17 cellular contexts compared by ENCODE assay signal in genomic region chr12:130137141-130138018, GRCh38. TPM values are rescaled to one million over a fixed set of nuclear protein-coding genes. Genes with fewer than 3 reads are reported as not detected.
DNase-seq lines count a peak whose midpoint lies in the region; ATAC-seq, FAIRE-seq and TF ChIP-seq lines count a peak whose summit lies in the region.
"Had no signal": no experiment of that assay in that cellular context is flagged by ENCODE, and none has a peak within 500 bp of the region (broad histone marks: within the 10 kb centered on the region; RNA-seq: fewer than 3 reads in every experiment).

No MANE protein-coding gene starts in this region.

- H4K20me1 ChIP-seq in hepatocyte (ENCODE audit: insufficient read depth, poor library complexity, severe bottlenecking): no peaks in the 10 kb centered on the region

- no peak overlapping the region for H3K27ac ChIP-seq in hepatocyte
- H3K27ac ChIP-seq: tibial artery had no signal

- POLR2A ChIA-PET in activated CD4-positive, alpha-beta memory T cell treated with anti-CD3 and anti-CD28 coated beads, Interleukin-2, amount 10 ng/mL, durations not matched to agents 7 days and 5 days (lab: Charles Lee): no interaction called here

- no peaks in the 10 kb centered on the region for H3K79me2 ChIP-seq in hepatocyte

- no peak for TF ChIP-seq CTCF in hepatocyte (IDR thresholded peaks at IDR 0.05; ENCODE audit: poor library complexity)

- peaks cover 13% of the 10 kb centered on the region for H3K4me1 ChIP-seq in hepatocyte (ENCODE audit: insufficient read depth)
- H3K4me1 ChIP-seq: tibial artery had no signal

- DNase-seq in COLO668 (lab: John Stamatoyannopoulos, UW; ENCODE audit: unreplicated experiment): peak; percentile 63
- DNase-seq in NCI-H1092 (lab: John Stamatoyannopoulos, UW): peak; percentile 54
- peak; percentile 90 for DNase-seq in NCI-H748 treated with DMSO at 0.1 percent for 48 hours (lab: John Stamatoyannopoulos, UW)
- no peak for DNase-seq in hepatocyte (ENCODE audit: low spot score)
- no peak for DNase-seq in activated CD4-positive, alpha-beta memory T cell treated with anti-CD3 and anti-CD28 coated beads, Interleukin-2, amount 10 ng/mL, durations not matched to agents 7 days and 5 days
- DNase-seq in GM12892 (ENCODE audit: insufficient read length): no peak
- DNase-seq in stimulated activated naive B cell treated with anti-CD40 and anti-IgM and Interleukin-4, amounts not matched to agents 10 μg/mL and 1 μg/mL and 100 μg/mL, for 72 hours: no peak
- DNase-seq: activated B cell treated with CpG ODN at 0.5 μM for 24 hours; activated T-cell treated with anti-CD3 and anti-CD28 coated beads, Interleukin-2, amount 50 U/mL, for 24 hours; aorta; DMS 273 treated with DMSO at 0.1 percent for 48 hours; midbrain; tibial artery had no signal

- no peak for FAIRE-seq in GM12892 (lab: Jason Lieb, UNC)

- H3K36me3 ChIP-seq in hepatocyte (replicated peaks; ENCODE audit: insufficient read depth, low read depth): no peaks in the 10 kb centered on the region
- H3K36me3 ChIP-seq: tibial artery had no signal

- H3K4me3 Mint-ChIP-seq in activated CD4-positive, alpha-beta memory T cell treated with anti-CD3 and anti-CD28 coated beads, Interleukin-2, amount 10 ng/mL, durations not matched to agents 7 days and 5 days: no peak overlapping the region
- no peak overlapping the region for H3K4me3 Mint-ChIP-seq in stimulated activated naive B cell treated with anti-CD40 and anti-IgM and Interleukin-4, amounts not matched to agents 10 μg/mL and 1 μg/mL and 100 μg/mL, for 72 hours
- H3K4me3 Mint-ChIP-seq: activated B cell treated with CpG ODN at 0.5 μM for 24 hours; activated T-cell treated with anti-CD3 and anti-CD28 coated beads, Interleukin-2, amount 50 U/mL, for 24 hours; dendritic cell treated with granulocyte-macrophage colony-stimulating factor and Interleukin-4, amounts not matched to agents 40 ng/mL and 50 ng/mL, for 4 days had no signal

- no peaks in the 10 kb centered on the region for H3K36me3 Mint-ChIP-seq in activated CD4-positive, alpha-beta memory T cell treated with anti-CD3 and anti-CD28 coated beads, Interleukin-2, amount 10 ng/mL, durations not matched to agents 7 days and 5 days (ENCODE audit: low read depth)
- H3K36me3 Mint-ChIP-seq in stimulated activated naive B cell treated with anti-CD40 and anti-IgM and Interleukin-4, amounts not matched to agents 10 μg/mL and 1 μg/mL and 100 μg/mL, for 72 hours: no peaks in the 10 kb centered on the region

- H2AFZ ChIP-seq in hepatocyte: no peak overlapping the region

- H3K4me1 Mint-ChIP-seq in activated CD4-positive, alpha-beta memory T cell treated with anti-CD3 and anti-CD28 coated beads, Interleukin-2, amount 10 ng/mL, durations not matched to agents 7 days and 5 days: no peaks in the 10 kb centered on the region
- no peaks in the 10 kb centered on the region for H3K4me1 Mint-ChIP-seq in stimulated activated naive B cell treated with anti-CD40 and anti-IgM and Interleukin-4, amounts not matched to agents 10 μg/mL and 1 μg/mL and 100 μg/mL, for 72 hours
- H3K4me1 Mint-ChIP-seq: activated B cell treated with CpG ODN at 0.5 μM for 24 hours had no signal

- TF ChIP-seq POLR2A in GM12892 (IDR thresholded peaks at IDR 0.05; ENCODE audit: low read depth, low read length): no peak

- peaks cover 18% of the 10 kb centered on the region for H3K9me3 Mint-ChIP-seq in activated CD4-positive, alpha-beta memory T cell treated with anti-CD3 and anti-CD28 coated beads, Interleukin-2, amount 10 ng/mL, durations not matched to agents 7 days and 5 days
- peaks cover 10 to 16% of the 10 kb centered on the region in 2 donors for H3K9me3 Mint-ChIP-seq in stimulated activated naive B cell treated with anti-CD40 and anti-IgM and Interleukin-4, amounts not matched to agents 10 μg/mL and 1 μg/mL and 100 μg/mL, for 72 hours
- H3K9me3 Mint-ChIP-seq: activated B cell treated with CpG ODN at 0.5 μM for 24 hours had no signal

- no peak overlapping the region for H3K4me3 ChIP-seq in hepatocyte
- H3K4me3 ChIP-seq: tibial artery had no signal

- 47% methylated on average over 20 of the region's 20 CpGs for WGBS in hepatocyte (ENCODE audit: low lambda C conversion rate, missing lambda C conversion rate)

- H3K9me2 ChIP-seq in hepatocyte (replicated peaks; ENCODE audit: insufficient read depth): no peaks in the 10 kb centered on the region

- peak overlapping the region; percentile 29 for H3K4me2 ChIP-seq in hepatocyte

- peaks cover 14% of the 10 kb centered on the region for H3K27me3 ChIP-seq in hepatocyte

- ATAC-seq in GM19351 (IDR thresholded peaks at IDR 0.05; ENCODE audit: unreplicated experiment): no peak
- ATAC-seq in stimulated activated naive B cell treated with anti-CD40 and anti-IgM and Interleukin-4, amounts not matched to agents 10 μg/mL and 1 μg/mL and 100 μg/mL, for 72 hours (replicated peaks): no peak

- no peaks in the 10 kb centered on the region for H3K27me3 Mint-ChIP-seq in activated CD4-positive, alpha-beta memory T cell treated with anti-CD3 and anti-CD28 coated beads, Interleukin-2, amount 10 ng/mL, durations not matched to agents 7 days and 5 days
- H3K27me3 Mint-ChIP-seq in stimulated activated naive B cell treated with anti-CD40 and anti-IgM and Interleukin-4, amounts not matched to agents 10 μg/mL and 1 μg/mL and 100 μg/mL, for 72 hours: peaks cover 6 to 8% of the 10 kb centered on the region in 2 donors
- H3K27me3 Mint-ChIP-seq: dendritic cell treated with granulocyte-macrophage colony-stimulating factor and Interleukin-4, amounts not matched to agents 40 ng/mL and 50 ng/mL, for 4 days had no signal

- CTCF ChIA-PET in activated CD4-positive, alpha-beta memory T cell treated with anti-CD3 and anti-CD28 coated beads, Interleukin-2, amount 10 ng/mL, durations not matched to agents 7 days and 5 days (lab: Charles Lee): no interaction called here

- no peaks in the 10 kb centered on the region for H3K9me3 ChIP-seq in hepatocyte (ENCODE audit: low read depth)
- H3K9me3 ChIP-seq: tibial artery had no signal

- H3K27ac Mint-ChIP-seq in activated CD4-positive, alpha-beta memory T cell treated with anti-CD3 and anti-CD28 coated beads, Interleukin-2, amount 10 ng/mL, durations not matched to agents 7 days and 5 days: no peak overlapping the region
- H3K27ac Mint-ChIP-seq in stimulated activated naive B cell treated with anti-CD40 and anti-IgM and Interleukin-4, amounts not matched to agents 10 μg/mL and 1 μg/mL and 100 μg/mL, for 72 hours: no peak overlapping the region
- H3K27ac Mint-ChIP-seq: activated B cell treated with CpG ODN at 0.5 μM for 24 hours; activated T-cell treated with anti-CD3 and anti-CD28 coated beads, Interleukin-2, amount 50 U/mL, for 24 hours; dendritic cell treated with granulocyte-macrophage colony-stimulating factor and Interleukin-4, amounts not matched to agents 40 ng/mL and 50 ng/mL, for 4 days had no signal

RNA-seq across cellular contexts. Expression of gene FZD10, which starts 24.9 kb away (rescaled TPM):
- total RNA-seq in hepatocyte: 1.3 and 1.7 TPM in 2 replicates
- polyA plus RNA-seq in hepatocyte: 0.35 and 0.50 TPM in 2 replicates
- not detected for total RNA-seq in activated CD4-positive, alpha-beta memory T cell treated with anti-CD3 and anti-CD28 coated beads, Interleukin-2, amount 10 ng/mL, durations not matched to agents 7 days and 5 days
- not detected for polyA plus RNA-seq in GM12892 (2012; ENCODE audit: missing spikeins)
- total RNA-seq: activated B cell treated with CpG ODN at 0.5 μM for 24 hours, fibroblast of villous mesenchyme, osteocyte had no signal

Comparison
In these comparisons a context has a peak if more than half of its experiments do, and no peak if none do; other contexts are left out.
1. DNase-seq: peak in COLO668 (single experiment), NCI-H1092 (single experiment) and NCI-H748 treated with DMSO at 0.1 percent for 48 hours (single experiment); none in hepatocyte (single experiment), activated CD4-positive, alpha-beta memory T cell treated with anti-CD3 and anti-CD28 coated beads, Interleukin-2, amount 10 ng/mL, durations not matched to agents 7 days and 5 days (single experiment), GM12892 (single experiment) and stimulated activated naive B cell treated with anti-CD40 and anti-IgM and Interleukin-4, amounts not matched to agents 10 μg/mL and 1 μg/mL and 100 μg/mL, for 72 hours (single experiment).